Comparison of ENCODE assay signal across 3 cellular contexts in the genomic region with DNA sequence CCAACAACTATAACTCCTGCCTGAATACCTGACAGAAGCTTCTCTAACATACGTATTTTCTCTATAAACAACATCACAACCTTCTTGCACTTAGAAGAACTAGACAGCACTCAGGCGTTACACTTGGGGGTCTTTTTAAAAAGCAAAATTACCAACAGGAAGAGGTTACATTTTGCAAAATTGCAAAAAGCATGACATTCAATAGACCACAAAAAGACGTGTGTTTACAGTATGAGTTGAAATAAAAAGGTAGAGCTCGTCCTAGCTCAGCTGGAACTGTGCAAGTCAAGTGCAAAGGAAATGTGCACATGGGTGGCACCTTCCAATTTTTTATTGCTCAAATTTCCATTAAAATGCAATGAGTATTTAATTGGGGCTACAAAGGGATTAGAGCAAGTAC.
"Had no signal": no experiment of that assay in that cellular context is flagged by ENCODE, and none has a peak within 500 bp of the region (broad histone marks: within the 10 kb centered on the region; RNA-seq: fewer than 3 reads in every experiment).

No MANE protein-coding gene starts in this region.

- DNase-seq: GDM1, GF-D8 had no signal

- H3K4me3 ChIP-seq: GM12878 had no signal

- ATAC-seq: GM12878 had no signal
